In the genomic region with DNA sequence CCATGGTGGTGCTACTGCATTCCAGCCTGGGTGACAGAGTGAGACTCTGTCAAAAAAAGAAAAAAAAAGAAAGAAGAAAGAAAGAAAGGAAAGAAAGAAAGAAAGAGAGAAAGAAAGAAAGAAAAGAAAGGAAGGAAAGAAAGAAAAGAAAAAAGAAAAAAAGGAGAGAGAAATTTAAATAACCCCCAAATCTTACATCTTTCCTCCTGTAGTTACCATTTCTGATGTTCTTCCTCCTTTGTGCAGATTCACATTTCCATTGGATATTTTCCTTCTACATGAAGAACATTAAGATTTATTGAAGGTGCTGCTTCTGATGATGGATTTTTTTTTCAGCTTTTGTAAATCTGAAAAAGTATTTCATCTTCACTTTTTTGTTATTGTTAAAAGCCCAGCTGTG, we compare ENCODE assay signal across 3 cellular contexts.
A peak's percentile ranks its signal among the peaks of the same experiment; 100 is the strongest.
TF ChIP-seq lines count a peak whose summit lies in the region.

No MANE protein-coding gene starts in this region.

TF ChIP-seq in HepG2, 621 proteins besides CTCF, POLR2A, EP300 and RAD21:
- no peak for TF ChIP-seq SP5 (CRISPR knock-in tag; IDR thresholded peaks at IDR 0.05; ENCODE audit: borderline replicate concordance, low read depth)
- no peak for TF ChIP-seq HNF4G (IDR thresholded peaks at IDR 0.05; ENCODE audit: borderline replicate concordance, low read depth, low read length)
- TF ChIP-seq HNF4G (CRISPR knock-in tag; IDR thresholded peaks at IDR 0.05; ENCODE audit: borderline replicate concordance, low read depth), result no peak
- TF ChIP-seq, protein P1, sequence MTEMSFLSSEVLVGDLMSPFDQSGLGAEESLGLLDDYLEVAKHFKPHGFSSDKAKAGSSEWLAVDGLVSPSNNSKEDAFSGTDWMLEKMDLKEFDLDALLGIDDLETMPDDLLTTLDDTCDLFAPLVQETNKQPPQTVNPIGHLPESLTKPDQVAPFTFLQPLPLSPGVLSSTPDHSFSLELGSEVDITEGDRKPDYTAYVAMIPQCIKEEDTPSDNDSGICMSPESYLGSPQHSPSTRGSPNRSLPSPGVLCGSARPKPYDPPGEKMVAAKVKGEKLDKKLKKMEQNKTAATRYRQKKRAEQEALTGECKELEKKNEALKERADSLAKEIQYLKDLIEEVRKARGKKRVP (CRISPR knock-in tag; IDR thresholded peaks at IDR 0.05), result no peak
- peak; percentile 98 for TF ChIP-seq SRSF9 (IDR thresholded peaks at IDR 0.05; ENCODE audit: borderline replicate concordance, insufficient read depth, low read depth, low read length, poor library complexity, severe bottlenecking)
- TF ChIP-seq, protein P2, sequence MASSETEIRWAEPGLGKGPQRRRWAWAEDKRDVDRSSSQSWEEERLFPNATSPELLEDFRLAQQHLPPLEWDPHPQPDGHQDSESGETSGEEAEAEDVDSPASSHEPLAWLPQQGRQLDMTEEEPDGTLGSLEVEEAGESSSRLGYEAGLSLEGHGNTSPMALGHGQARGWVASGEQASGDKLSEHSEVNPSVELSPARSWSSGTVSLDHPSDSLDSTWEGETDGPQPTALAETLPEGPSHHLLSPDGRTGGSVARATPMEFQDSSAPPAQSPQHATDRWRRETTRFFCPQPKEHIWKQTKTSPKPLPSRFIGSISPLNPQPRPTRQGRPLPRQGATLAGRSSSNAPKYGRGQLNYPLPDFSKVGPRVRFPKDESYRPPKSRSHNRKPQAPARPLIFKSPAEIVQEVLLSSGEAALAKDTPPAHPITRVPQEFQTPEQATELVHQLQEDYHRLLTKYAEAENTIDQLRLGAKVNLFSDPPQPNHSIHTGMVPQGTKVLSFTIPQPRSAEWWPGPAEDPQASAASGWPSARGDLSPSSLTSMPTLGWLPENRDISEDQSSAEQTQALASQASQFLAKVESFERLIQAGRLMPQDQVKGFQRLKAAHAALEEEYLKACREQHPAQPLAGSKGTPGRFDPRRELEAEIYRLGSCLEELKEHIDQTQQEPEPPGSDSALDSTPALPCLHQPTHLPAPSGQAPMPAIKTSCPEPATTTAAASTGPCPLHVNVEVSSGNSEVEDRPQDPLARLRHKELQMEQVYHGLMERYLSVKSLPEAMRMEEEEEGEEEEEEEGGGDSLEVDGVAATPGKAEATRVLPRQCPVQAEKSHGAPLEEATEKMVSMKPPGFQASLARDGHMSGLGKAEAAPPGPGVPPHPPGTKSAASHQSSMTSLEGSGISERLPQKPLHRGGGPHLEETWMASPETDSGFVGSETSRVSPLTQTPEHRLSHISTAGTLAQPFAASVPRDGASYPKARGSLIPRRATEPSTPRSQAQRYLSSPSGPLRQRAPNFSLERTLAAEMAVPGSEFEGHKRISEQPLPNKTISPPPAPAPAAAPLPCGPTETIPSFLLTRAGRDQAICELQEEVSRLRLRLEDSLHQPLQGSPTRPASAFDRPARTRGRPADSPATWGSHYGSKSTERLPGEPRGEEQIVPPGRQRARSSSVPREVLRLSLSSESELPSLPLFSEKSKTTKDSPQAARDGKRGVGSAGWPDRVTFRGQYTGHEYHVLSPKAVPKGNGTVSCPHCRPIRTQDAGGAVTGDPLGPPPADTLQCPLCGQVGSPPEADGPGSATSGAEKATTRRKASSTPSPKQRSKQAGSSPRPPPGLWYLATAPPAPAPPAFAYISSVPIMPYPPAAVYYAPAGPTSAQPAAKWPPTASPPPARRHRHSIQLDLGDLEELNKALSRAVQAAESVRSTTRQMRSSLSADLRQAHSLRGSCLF (CRISPR knock-in tag; IDR thresholded peaks at IDR 0.05; ENCODE audit: borderline replicate concordance), result no peak
TF ChIP-seq in HepG2: peak in this region for 1.

TF ChIP-seq in HEK293, 187 proteins besides CTCF, POLR2A, EP300 and RAD21:
- TF ChIP-seq ZNF10 (tag by site-specific recombination; IDR thresholded peaks at IDR 0.05), result no peak
- TF ChIP-seq ZNF366 (tag by site-specific recombination; conservative IDR thresholded peaks at IDR 0.05), result peak; percentile 42

TF ChIP-seq in K562, 482 proteins besides CTCF, POLR2A, EP300 and RAD21:
- peak; percentile 72 for TF ChIP-seq U2AF1 (optimal IDR thresholded peaks at IDR 0.05; ENCODE audit: low read depth, low read length)
- TF ChIP-seq, protein P3, sequence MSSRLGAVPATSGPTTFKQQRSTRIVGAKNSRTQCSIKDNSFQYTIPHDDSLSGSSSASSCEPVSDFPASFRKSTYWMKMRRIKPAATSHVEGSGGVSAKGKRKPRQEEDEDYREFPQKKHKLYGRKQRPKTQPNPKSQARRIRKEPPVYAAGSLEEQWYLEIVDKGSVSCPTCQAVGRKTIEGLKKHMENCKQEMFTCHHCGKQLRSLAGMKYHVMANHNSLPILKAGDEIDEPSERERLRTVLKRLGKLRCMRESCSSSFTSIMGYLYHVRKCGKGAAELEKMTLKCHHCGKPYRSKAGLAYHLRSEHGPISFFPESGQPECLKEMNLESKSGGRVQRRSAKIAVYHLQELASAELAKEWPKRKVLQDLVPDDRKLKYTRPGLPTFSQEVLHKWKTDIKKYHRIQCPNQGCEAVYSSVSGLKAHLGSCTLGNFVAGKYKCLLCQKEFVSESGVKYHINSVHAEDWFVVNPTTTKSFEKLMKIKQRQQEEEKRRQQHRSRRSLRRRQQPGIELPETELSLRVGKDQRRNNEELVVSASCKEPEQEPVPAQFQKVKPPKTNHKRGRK (tag; IDR thresholded peaks at IDR 0.05), result peak; percentile 56; the same call in 1 of the 2 replicates
- TF ChIP-seq PHTF2 (CRISPR knock-in tag; IDR thresholded peaks at IDR 0.05), result no peak
- TF ChIP-seq ZNF347 (CRISPR knock-in tag; IDR thresholded peaks at IDR 0.05; ENCODE audit: low read depth), result no peak
- no peak for TF ChIP-seq HOXB6 (CRISPR knock-in tag; IDR thresholded peaks at IDR 0.05; ENCODE audit: borderline replicate concordance)
TF ChIP-seq in K562: peak in this region for 2.
